8 cellular contexts compared by ENCODE assay signal in the genomic region with DNA sequence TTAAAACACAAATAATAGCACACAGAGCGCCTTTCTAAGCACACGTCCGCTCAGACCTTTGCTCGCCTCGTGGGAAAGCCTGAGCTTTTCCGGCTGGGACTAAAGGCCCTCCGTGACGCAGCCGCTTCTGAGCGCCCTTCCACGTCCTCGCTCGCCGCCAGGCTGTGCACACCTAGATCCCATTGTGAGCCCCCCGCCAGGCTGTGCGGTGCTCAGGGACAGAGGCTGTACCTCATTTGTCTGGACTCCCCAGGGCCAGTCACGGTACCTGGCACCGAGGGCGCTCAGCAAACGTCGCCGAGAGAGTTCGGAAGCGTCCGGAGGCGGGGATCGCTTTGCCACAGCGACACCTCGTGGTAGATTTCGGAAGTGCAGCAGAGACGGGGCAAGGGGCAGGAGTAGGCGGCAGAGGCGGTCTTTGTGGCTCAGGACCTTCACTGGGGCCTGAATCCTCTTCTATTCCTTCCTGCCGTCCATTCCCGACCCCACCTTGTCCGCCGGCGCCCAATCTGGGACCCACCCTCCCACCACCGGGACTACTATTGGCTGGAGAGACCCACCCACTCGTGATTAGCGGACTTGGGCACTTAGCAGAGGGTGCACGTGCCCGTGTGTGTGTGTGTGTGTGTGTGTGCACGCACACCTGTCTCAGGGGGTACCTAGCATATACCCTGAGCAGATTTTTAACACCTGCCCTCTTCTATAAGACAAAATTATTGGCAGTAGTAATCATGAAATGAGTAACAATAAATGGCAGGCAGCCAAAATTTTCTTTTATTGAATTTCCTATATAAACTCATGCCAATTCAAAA.
DNase-seq lines count a peak whose midpoint lies in the region; ATAC-seq, FAIRE-seq and TF ChIP-seq lines count a peak whose summit lies in the region.

No MANE protein-coding gene starts in this region.

- H3K9me3 ChIP-seq in HepG2 (ENCODE audit: low read length) = no peaks in the 10 kb centered on the region

- TF ChIP-seq CTCF in HepG2 (CRISPR knock-in tag; IDR thresholded peaks at IDR 0.05) = peak; percentile 99

- ATAC-seq in GM18520 (IDR thresholded peaks at IDR 0.05; ENCODE audit: unreplicated experiment) (peak; percentile 55), HG03103 (IDR thresholded peaks at IDR 0.05; ENCODE audit: low read depth, unreplicated experiment) (peak; percentile 81), HepG2 (peak; percentile 96)

- no peaks in the 10 kb centered on the region for H4K20me1 ChIP-seq in HepG2 (ENCODE audit: insufficient read depth, low read length)

- WGBS in HepG2 (ENCODE audit: low lambda C conversion rate) = 7% methylated on average over 22 of the region's 44 CpGs

- peak; percentile 70 for FAIRE-seq in HepG2 (lab: Jason Lieb, UNC)

- peaks cover 4% of the 10 kb centered on the region for H3K4me1 ChIP-seq in ACC112 (ENCODE audit: control insufficient read depth, insufficient read depth, low read length, unreplicated experiment)
- H3K4me1 ChIP-seq in HepG2 (ENCODE audit: insufficient read depth, low read length) = peaks cover 8% of the 10 kb centered on the region; the same call in 1 of the 2 replicates

- intact Hi-C loops in HepG2 (cut with micrococcal nuclease; ENCODE audit: unreplicated experiment) = loop anchor here (1.0 to 2.0 kb wide), 2 partner anchors 14 to 72 kb away; no protein-coding TSS in a partner anchor

- BruUV-seq in HepG2 (replicated peaks; lab: Mats Ljungman, UMichigan) = no TSS peak

- CTCF ChIA-PET in HepG2 (lab: Yijun Ruan, JAX; ENCODE audit: low intra/inter-chr PET ratio, low total read pairs) = interaction anchor here (1.0 to 3.3 kb wide), 4 partner anchors 14 to 74 kb away, joined by 4 to 45 read pairs (median 12); no protein-coding TSS in a partner anchor

- H3K79me2 ChIP-seq in ACC112 (ENCODE audit: control insufficient read depth, insufficient read depth, low read length, unreplicated experiment) (no peaks in the 10 kb centered on the region), HepG2 (ENCODE audit: insufficient read depth, low read length) (no peaks in the 10 kb centered on the region)

- TF ChIP-seq RAD21 in HepG2 (CRISPR knock-in tag; IDR thresholded peaks at IDR 0.05) = peak; percentile 88

- no peak for TF ChIP-seq POLR2A in HepG2 (IDR thresholded peaks at IDR 0.05; ENCODE audit: insufficient read depth in 1 of 2, low read depth in 2 of 2, low read length in 2 of 2)

- POLR2A ChIA-PET in HepG2 (lab: Yijun Ruan, JAX) = no interaction called here

- in situ Hi-C loops in HepG2 (cut with HindIII; ENCODE audit: extremely low pct_ligation_motif_present, low pct_unique_long_range_greater_than_20kb) = loop anchor here (5.0 kb wide), 1 partner anchor 73 kb away; no protein-coding TSS in a partner anchor

- 0 out of 2 replicates have a peak overlapping the region, but pooled peaks have one; percentile 31 for H3K9ac ChIP-seq in HepG2 (ENCODE audit: insufficient read depth, low read depth, low read length)

- DNase-seq in NCI-H226 = peak; percentile 63
- DNase-seq in activated CD4-positive, alpha-beta T cell treated with anti-CD3 and anti-CD28 coated beads for 4 hours = peak; percentile 76 to 93
- peak; percentile 49 for DNase-seq in HepG2 (ENCODE audit: low spot score)
- DNase-seq in stimulated activated CD4-positive, alpha-beta T cell treated with anti-CD3 and anti-CD28 coated beads, Interleukin-2, amount 100 ng/mL, for 24 hours = peak; percentile 97

- H3K27me3 ChIP-seq in ACC112 (ENCODE audit: insufficient read depth, low read length) (peaks cover 20% of the 10 kb centered on the region), HepG2 (ENCODE audit: control insufficient read depth in 1 of 2, insufficient read depth in 2 of 2, low read length in 2 of 2) (peaks cover 0 to 16% of the 10 kb centered on the region in 2 experiments; a peak in 1 of 5 replicates)

- H3K27ac ChIP-seq in ACC112 (ENCODE audit: low read depth, low read length) (no peak overlapping the region), cingulate gyrus (ENCODE audit: low read depth, low read length) (peak overlapping the region; percentile 54), HepG2 (ENCODE audit: extremely low read length, insufficient read depth, low read length) (no peak overlapping the region)

- H3K36me3 ChIP-seq in ACC112 (ENCODE audit: insufficient read depth, low read length) = no peaks in the 10 kb centered on the region
- no peaks in the 10 kb centered on the region for H3K36me3 ChIP-seq in HepG2 (replicated peaks in 1 of 2; ENCODE audit: control insufficient read depth in 1 of 2, insufficient read depth in 2 of 2, low read length in 2 of 2)

- peak overlapping the region; percentile 81 for H2AFZ ChIP-seq in ACC112 (ENCODE audit: low read length, unreplicated experiment)
- no peak overlapping the region for H2AFZ ChIP-seq in HepG2 (ENCODE audit: low read length)

- peak overlapping the region; percentile 86 for H3K4me2 ChIP-seq in HepG2 (ENCODE audit: low read depth, low read length)

- H3K4me3 ChIP-seq in ACC112 (ENCODE audit: low read depth, low read length) = peak overlapping the region; percentile 78
- H3K4me3 ChIP-seq in HepG2 (replicated peaks in 1 of 3; ENCODE audit: insufficient read depth in 1 of 3, low read depth in 2 of 3, low read length in 3 of 3) = peak overlapping the region; percentile 32 to 73 (median 49); a peak in 5 of 6 replicates

- TF ChIP-seq EP300 in HepG2 (IDR thresholded peaks at IDR 0.05; ENCODE audit: low read depth in 2 of 2, low read length in 2 of 2) = no peak
- TF ChIP-seq EP300 in HepG2 (CRISPR knock-in tag; IDR thresholded peaks at IDR 0.05; ENCODE audit: borderline replicate concordance) = no peak

TF ChIP-seq in HepG2, 621 proteins besides CTCF, POLR2A, EP300 and RAD21 (continues in another document):
- TF ChIP-seq ZNF337 (CRISPR knock-in tag; IDR thresholded peaks at IDR 0.05; ENCODE audit: borderline replicate concordance, low read depth) (no peak), ZFP41 (CRISPR knock-in tag; IDR thresholded peaks at IDR 0.05; ENCODE audit: borderline replicate concordance) (no peak), NFIC (IDR thresholded peaks at IDR 0.05; ENCODE audit: low read length) (no peak), ZNF382 (CRISPR knock-in tag; IDR thresholded peaks at IDR 0.05; ENCODE audit: borderline replicate concordance) (no peak), TSC22D2 (CRISPR knock-in tag; IDR thresholded peaks at IDR 0.05; ENCODE audit: borderline replicate concordance) (no peak), ZSCAN20 (CRISPR knock-in tag; IDR thresholded peaks at IDR 0.05; ENCODE audit: borderline replicate concordance) (no peak), KDM2A (CRISPR knock-in tag; IDR thresholded peaks at IDR 0.05; ENCODE audit: borderline replicate concordance, low read depth) (peak; percentile 91), JUND (CRISPR knock-in tag; IDR thresholded peaks at IDR 0.05) (no peak), ARHGAP35 (CRISPR knock-in tag; IDR thresholded peaks at IDR 0.05; ENCODE audit: borderline replicate concordance) (no peak), KLF6 (CRISPR knock-in tag; IDR thresholded peaks at IDR 0.05) (no peak), ZNF510 (CRISPR knock-in tag; IDR thresholded peaks at IDR 0.05; ENCODE audit: low read depth) (no peak), MNT (IDR thresholded peaks at IDR 0.05) (no peak)
- TF ChIP-seq, protein P1, sequence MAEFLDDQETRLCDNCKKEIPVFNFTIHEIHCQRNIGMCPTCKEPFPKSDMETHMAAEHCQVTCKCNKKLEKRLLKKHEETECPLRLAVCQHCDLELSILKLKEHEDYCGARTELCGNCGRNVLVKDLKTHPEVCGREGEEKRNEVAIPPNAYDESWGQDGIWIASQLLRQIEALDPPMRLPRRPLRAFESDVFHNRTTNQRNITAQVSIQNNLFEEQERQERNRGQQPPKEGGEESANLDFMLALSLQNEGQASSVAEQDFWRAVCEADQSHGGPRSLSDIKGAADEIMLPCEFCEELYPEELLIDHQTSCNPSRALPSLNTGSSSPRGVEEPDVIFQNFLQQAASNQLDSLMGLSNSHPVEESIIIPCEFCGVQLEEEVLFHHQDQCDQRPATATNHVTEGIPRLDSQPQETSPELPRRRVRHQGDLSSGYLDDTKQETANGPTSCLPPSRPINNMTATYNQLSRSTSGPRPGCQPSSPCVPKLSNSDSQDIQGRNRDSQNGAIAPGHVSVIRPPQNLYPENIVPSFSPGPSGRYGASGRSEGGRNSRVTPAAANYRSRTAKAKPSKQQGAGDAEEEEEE (CRISPR knock-in tag; IDR thresholded peaks at IDR 0.05; ENCODE audit: borderline replicate concordance) = no peak
- TF ChIP-seq, protein P2, sequence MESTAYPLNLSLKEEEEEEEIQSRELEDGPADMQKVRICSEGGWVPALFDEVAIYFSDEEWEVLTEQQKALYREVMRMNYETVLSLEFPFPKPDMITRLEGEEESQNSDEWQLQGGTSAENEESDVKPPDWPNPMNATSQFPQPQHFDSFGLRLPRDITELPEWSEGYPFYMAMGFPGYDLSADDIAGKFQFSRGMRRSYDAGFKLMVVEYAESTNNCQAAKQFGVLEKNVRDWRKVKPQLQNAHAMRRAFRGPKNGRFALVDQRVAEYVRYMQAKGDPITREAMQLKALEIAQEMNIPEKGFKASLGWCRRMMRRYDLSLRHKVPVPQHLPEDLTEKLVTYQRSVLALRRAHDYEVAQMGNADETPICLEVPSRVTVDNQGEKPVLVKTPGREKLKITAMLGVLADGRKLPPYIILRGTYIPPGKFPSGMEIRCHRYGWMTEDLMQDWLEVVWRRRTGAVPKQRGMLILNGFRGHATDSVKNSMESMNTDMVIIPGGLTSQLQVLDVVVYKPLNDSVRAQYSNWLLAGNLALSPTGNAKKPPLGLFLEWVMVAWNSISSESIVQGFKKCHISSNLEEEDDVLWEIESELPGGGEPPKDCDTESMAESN (CRISPR knock-in tag; conservative IDR thresholded peaks at IDR 0.05) = 0 out of 2 replicates have a peak, but pooled peaks have one; percentile 33
- TF ChIP-seq, protein P3, sequence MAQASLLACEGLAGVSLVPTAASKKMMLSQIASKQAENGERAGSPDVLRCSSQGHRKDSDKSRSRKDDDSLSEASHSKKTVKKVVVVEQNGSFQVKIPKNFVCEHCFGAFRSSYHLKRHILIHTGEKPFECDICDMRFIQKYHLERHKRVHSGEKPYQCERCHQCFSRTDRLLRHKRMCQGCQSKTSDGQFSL (CRISPR knock-in tag; IDR thresholded peaks at IDR 0.05) = no peak
